ENCODE assay signal across 27 cellular contexts in the genomic region with DNA sequence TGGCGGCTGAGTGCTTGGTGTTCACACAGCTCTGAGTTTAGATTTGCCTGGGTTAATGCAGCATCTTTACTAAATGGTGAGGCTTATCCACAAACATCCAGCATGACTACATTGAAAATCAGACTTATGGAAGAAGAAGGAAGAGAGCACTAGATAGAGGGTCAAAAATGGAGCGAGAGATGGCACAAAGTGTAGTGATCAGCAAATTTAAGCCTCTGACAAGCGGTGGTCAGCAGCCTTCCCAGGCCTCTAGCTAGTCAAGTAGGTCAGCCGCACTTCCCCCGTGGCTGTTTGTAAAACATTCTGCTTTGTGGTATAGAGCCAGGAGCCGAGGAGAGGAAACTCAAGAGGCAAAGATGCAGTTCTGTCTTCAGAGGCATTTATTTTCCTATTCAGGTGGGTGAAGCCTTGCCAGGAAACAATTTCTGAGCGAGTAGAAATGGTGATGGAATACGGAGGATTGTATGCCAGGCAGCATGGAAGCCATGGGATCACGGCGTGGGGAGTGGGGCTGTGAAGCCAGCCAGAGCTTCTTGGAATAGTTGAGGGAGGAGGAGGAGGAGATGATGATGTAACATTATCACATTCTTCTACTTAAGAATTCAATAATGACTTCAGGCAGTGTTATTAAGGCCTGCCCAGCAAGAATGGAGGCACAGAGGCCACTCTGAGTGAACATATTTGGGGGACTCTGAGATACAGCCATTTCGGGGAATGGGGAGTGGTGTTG.
A peak's percentile ranks its signal among the peaks of the same experiment; 100 is the strongest.
DNase-seq lines count a peak whose midpoint lies in the region; ATAC-seq, FAIRE-seq and TF ChIP-seq lines count a peak whose summit lies in the region.
"Had no signal": no experiment of that assay in that cellular context is flagged by ENCODE, and none has a peak within 500 bp of the region (broad histone marks: within the 10 kb centered on the region; RNA-seq: fewer than 3 reads in every experiment).

No MANE protein-coding gene starts in this region.

- H3K9me2 ChIP-seq in PC-9 (ENCODE audit: insufficient read depth), result no peaks in the 10 kb centered on the region

- H2AFZ ChIP-seq in PC-9, result no peak overlapping the region
- H2AFZ ChIP-seq: GM23338 had no signal

- no peak for FAIRE-seq in urothelium cell line (lab: Jason Lieb, UNC)
- FAIRE-seq: D721Med, frontal cortex, GM12878, pancreas had no signal

- H3K27ac ChIP-seq in PC-9, result peak overlapping the region; percentile 46
- peak overlapping the region; percentile 31 for H3K27ac ChIP-seq in epithelial cell of prostate
- H3K27ac ChIP-seq: esophagus muscularis mucosa, Peyer's patch had no signal

- POLR2A ChIA-PET in PC-9 (lab: Charles Lee; ENCODE audit: unreplicated experiment), result no interaction called here

- no peaks in the 10 kb centered on the region for H3K79me2 ChIP-seq in PC-9 (ENCODE audit: low read depth)

- H3K4me2 ChIP-seq in PC-9, result peak overlapping the region; percentile 30
- H3K4me2 ChIP-seq: GM23338 had no signal

- BruUV-seq in Calu3 (replicated peaks; lab: Mats Ljungman, UMichigan) (no TSS peak), PC-9 (replicated peaks; lab: Mats Ljungman, UMichigan) (no TSS peak)

- peak overlapping the region; percentile 34 for H3K4me3 Mint-ChIP-seq in Calu3 (ENCODE audit: low read depth, unreplicated experiment)
- no peak overlapping the region for H3K4me3 Mint-ChIP-seq in natural killer cell treated with Interleukin-12 subunit alpha and Interleukin-12 subunit beta and Interleukin-15 and Interleukin-18, amount 100 ng/mL, for 72 hours
- H3K4me3 Mint-ChIP-seq: activated naive CD4-positive, alpha-beta T cell treated with anti-CD3 and anti-CD28 coated beads, Interleukin-2, amount 50 U/mL, for 24 hours; CD14-positive monocyte; GM23338; immature natural killer cell; naive thymus-derived CD4-positive, alpha-beta T cell; T-cell had no signal

- TF ChIP-seq CTCF in Calu3 (IDR thresholded peaks at IDR 0.05; ENCODE audit: unreplicated experiment) (no peak), PC-9 (conservative IDR thresholded peaks at IDR 0.05) (no peak), omental fat pad (IDR thresholded peaks at IDR 0.05) (no peak)

- peaks cover 6% of the 10 kb centered on the region for H3K9me3 ChIP-seq in PC-9 (ENCODE audit: insufficient read depth, low read depth)
- H3K9me3 ChIP-seq: pancreas, Peyer's patch had no signal

- peak overlapping the region; percentile 78 for H3K27ac Mint-ChIP-seq in Calu3 (ENCODE audit: unreplicated experiment)
- H3K27ac Mint-ChIP-seq in natural killer cell treated with Interleukin-12 subunit alpha and Interleukin-12 subunit beta and Interleukin-15 and Interleukin-18, amount 100 ng/mL, for 72 hours, result no peak overlapping the region
- H3K27ac Mint-ChIP-seq: activated naive CD4-positive, alpha-beta T cell treated with anti-CD3 and anti-CD28 coated beads, Interleukin-2, amount 50 U/mL, for 24 hours; immature natural killer cell; naive thymus-derived CD4-positive, alpha-beta T cell; T-cell had no signal

- CTCF ChIA-PET in Calu3 (lab: Charles Lee) (no interaction called here), PC-9 (lab: Charles Lee) (no interaction called here)

- H3K4me1 ChIP-seq in PC-9 (replicated peaks; ENCODE audit: insufficient read depth), result peaks cover 54% of the 10 kb centered on the region
- H3K4me1 ChIP-seq: Peyer's patch had no signal

- H3K4me3 ChIP-seq in PC-9, result no peak overlapping the region
- H3K4me3 ChIP-seq: esophagus muscularis mucosa, GM12878, GM23338, pancreas, Peyer's patch had no signal

- no peaks in the 10 kb centered on the region for H4K20me1 ChIP-seq in PC-9 (ENCODE audit: insufficient read depth)

- peaks cover 12% of the 10 kb centered on the region for H3K36me3 Mint-ChIP-seq in Calu3 (ENCODE audit: insufficient read depth, unreplicated experiment)
- no peaks in the 10 kb centered on the region for H3K36me3 Mint-ChIP-seq in natural killer cell treated with Interleukin-12 subunit alpha and Interleukin-12 subunit beta and Interleukin-15 and Interleukin-18, amount 100 ng/mL, for 72 hours
- H3K36me3 Mint-ChIP-seq: CD14-positive monocyte had no signal

- intact Hi-C loops in Calu3 (cut with micrococcal nuclease; ENCODE audit: unreplicated experiment), result no loop called here
- intact Hi-C loops in PC-9 (cut with micrococcal nuclease; ENCODE audit: unreplicated experiment), result no loop called here

- H3K4me1 Mint-ChIP-seq in Calu3 (ENCODE audit: low read depth, unreplicated experiment), result peaks cover 42% of the 10 kb centered on the region
- H3K4me1 Mint-ChIP-seq in natural killer cell treated with Interleukin-12 subunit alpha and Interleukin-12 subunit beta and Interleukin-15 and Interleukin-18, amount 100 ng/mL, for 72 hours (ENCODE audit: low read depth in 2 of 2), result peaks cover 13 to 25% of the 10 kb centered on the region in 2 donors

- DNase-seq in Calu3 (no peak), PC-9 (no peak), epithelial cell of prostate (ENCODE audit: low read depth, low spot score) (no peak), omental fat pad (ENCODE audit: low spot score) (no peak), NCI-H2196 treated with DMSO at 0.1 percent for 48 hours (lab: John Stamatoyannopoulos, UW; ENCODE audit: unreplicated experiment) (no peak), urothelium cell line (ENCODE audit: low spot score) (no peak)
- no peak for DNase-seq in natural killer cell treated with Interleukin-12 subunit alpha and Interleukin-12 subunit beta and Interleukin-15 and Interleukin-18, amount 100 ng/mL, for 72 hours (ENCODE audit: low spot score)
- DNase-seq: activated CD4-positive, CD25-positive, alpha-beta regulatory T cell; aorta; hypothalamus; immature natural killer cell; naive thymus-derived CD4-positive, alpha-beta T cell; NCI-H1092; NCI-H187; NCI-H69; pancreas; Peyer's patch; right cardiac atrium; stimulated activated CD4-positive, alpha-beta T cell treated with anti-CD3 and anti-CD28 coated beads, Interleukin-2, amount 100 ng/mL, for 48 hours; T-cell had no signal

- H3F3A ChIP-seq in PC-9 (ENCODE audit: insufficient read depth, low read depth), result peaks cover 34% of the 10 kb centered on the region; the same call in 1 of the 2 replicates

- H3K9me3 Mint-ChIP-seq in Calu3 (ENCODE audit: low read depth, unreplicated experiment), result no peaks in the 10 kb centered on the region
- H3K9me3 Mint-ChIP-seq in natural killer cell treated with Interleukin-12 subunit alpha and Interleukin-12 subunit beta and Interleukin-15 and Interleukin-18, amount 100 ng/mL, for 72 hours, result no peaks in the 10 kb centered on the region
- H3K9me3 Mint-ChIP-seq: activated naive CD4-positive, alpha-beta T cell treated with anti-CD3 and anti-CD28 coated beads, Interleukin-2, amount 50 U/mL, for 24 hours; T-cell had no signal

- no peaks in the 10 kb centered on the region for H3K36me3 ChIP-seq in PC-9 (ENCODE audit: low read depth)
- H3K36me3 ChIP-seq: esophagus muscularis mucosa, pancreas, Peyer's patch had no signal

- peak; percentile 57 for ATAC-seq in omental fat pad (ENCODE audit: low FRiP score)
- no peak for ATAC-seq in natural killer cell treated with Interleukin-12 subunit alpha and Interleukin-12 subunit beta and Interleukin-15 and Interleukin-18, amount 100 ng/mL, for 72 hours
- ATAC-seq: GM12878; GM23338; naive thymus-derived CD4-positive, alpha-beta T cell; right cardiac atrium; T-cell had no signal

- H3K27me3 Mint-ChIP-seq in Calu3 (ENCODE audit: unreplicated experiment), result no peaks in the 10 kb centered on the region
- peaks cover 0 to 2% of the 10 kb centered on the region in 2 donors for H3K27me3 Mint-ChIP-seq in natural killer cell treated with Interleukin-12 subunit alpha and Interleukin-12 subunit beta and Interleukin-15 and Interleukin-18, amount 100 ng/mL, for 72 hours
- H3K27me3 Mint-ChIP-seq: activated naive CD4-positive, alpha-beta T cell treated with anti-CD3 and anti-CD28 coated beads, Interleukin-2, amount 50 U/mL, for 24 hours; naive thymus-derived CD4-positive, alpha-beta T cell; T-cell had no signal

- H3K27me3 ChIP-seq in PC-9 (ENCODE audit: insufficient read depth, low read depth), result peaks cover 8% of the 10 kb centered on the region; the same call in 1 of the 2 replicates
- H3K27me3 ChIP-seq: esophagus muscularis mucosa, Peyer's patch had no signal
